ENCODE assay signal across 26 cellular contexts in the genomic region with DNA sequence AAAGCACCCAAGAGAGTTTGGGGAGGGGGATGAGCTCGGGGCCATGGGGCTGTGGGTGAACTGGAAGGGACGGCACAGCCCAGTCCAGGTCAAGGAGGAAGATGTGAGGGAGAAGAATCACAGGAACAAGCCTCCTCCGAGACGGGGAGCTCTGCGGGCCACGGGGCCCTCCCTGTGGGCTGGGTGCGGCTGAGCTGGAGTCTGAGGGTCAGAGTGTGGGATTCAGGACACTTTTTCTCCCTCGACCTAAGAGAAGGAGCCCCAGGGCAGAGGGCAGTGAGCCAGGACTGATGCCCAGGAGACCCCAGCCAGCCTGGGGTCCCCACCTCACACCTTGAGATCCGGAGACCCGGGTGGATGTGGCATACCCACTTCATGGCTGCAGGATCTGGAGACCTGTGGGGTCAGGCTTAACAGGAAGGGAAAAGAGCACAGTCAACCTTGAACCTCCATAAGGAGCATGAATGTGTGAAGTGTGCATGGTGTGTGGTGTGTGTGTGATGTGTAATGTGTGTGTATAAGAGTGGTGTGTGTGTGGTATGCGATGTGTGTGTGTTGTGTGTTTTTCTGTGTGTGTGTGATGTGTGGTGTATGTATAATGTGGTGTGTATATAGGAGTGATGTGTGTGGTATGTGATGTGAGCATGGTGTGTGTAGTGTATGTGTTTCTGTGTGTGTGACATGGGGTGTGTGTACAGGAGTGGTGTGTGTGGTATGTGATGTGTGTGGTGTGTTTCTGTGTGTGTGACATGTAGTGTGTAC.
DNase-seq lines count a peak whose midpoint lies in the region; ATAC-seq and TF ChIP-seq lines count a peak whose summit lies in the region.
"Had no signal": no experiment of that assay in that cellular context is flagged by ENCODE, and none has a peak within 500 bp of the region (broad histone marks: within the 10 kb centered on the region; RNA-seq: fewer than 3 reads in every experiment).

No MANE protein-coding gene starts in this region.

- TF ChIP-seq POLR2A in vagina (IDR thresholded peaks at IDR 0.05), result no peak

- POLR2A ChIA-PET in activated naive CD8-positive, alpha-beta T cell treated with anti-CD3 and anti-CD28 coated beads, Interleukin-2, amount 10 ng/mL, durations not matched to agents 7 days and 5 days (lab: Charles Lee), result no interaction called here

- TF ChIP-seq CTCF in endodermal cell (conservative IDR thresholded peaks at IDR 0.05) (no peak), neural progenitor cell (IDR thresholded peaks at IDR 0.05) (no peak), vagina (IDR thresholded peaks at IDR 0.05) (no peak)

- H3K9me3 Mint-ChIP-seq in activated naive CD8-positive, alpha-beta T cell treated with anti-CD3 and anti-CD28 coated beads, Interleukin-2, amount 10 ng/mL, durations not matched to agents 7 days and 5 days, result no peaks in the 10 kb centered on the region
- H3K9me3 Mint-ChIP-seq in activated naive CD8-positive, alpha-beta T cell treated with anti-CD3 and anti-CD28 coated beads for 36 hours, result peaks cover 4% of the 10 kb centered on the region
- H3K9me3 Mint-ChIP-seq in endodermal cell (no peaks in the 10 kb centered on the region), neural progenitor cell (peaks cover 13% of the 10 kb centered on the region)
- H3K9me3 Mint-ChIP-seq in activated T-helper 17 cell treated with anti-CD3 and anti-CD28 coated beads, Interleukin-2, amount 50 U/mL, for 72 hours, result peaks cover 5% of the 10 kb centered on the region

- no peaks in the 10 kb centered on the region for H3F3A ChIP-seq in neural progenitor cell (ENCODE audit: low read depth)

- H3K27ac Mint-ChIP-seq in activated naive CD8-positive, alpha-beta T cell treated with anti-CD3 and anti-CD28 coated beads, Interleukin-2, amount 10 ng/mL, durations not matched to agents 7 days and 5 days, result peak overlapping the region; percentile 3
- no peak overlapping the region for H3K27ac Mint-ChIP-seq in activated naive CD8-positive, alpha-beta T cell treated with anti-CD3 and anti-CD28 coated beads for 36 hours
- H3K27ac Mint-ChIP-seq in endodermal cell (no peak overlapping the region), neural progenitor cell (peak overlapping the region; percentile 32)
- H3K27ac Mint-ChIP-seq in activated T-helper 17 cell treated with anti-CD3 and anti-CD28 coated beads, Interleukin-2, amount 50 U/mL, for 72 hours, result no peak overlapping the region
- H3K27ac Mint-ChIP-seq: activated naive CD4-positive, alpha-beta T cell treated with anti-CD3 and anti-CD28 coated beads, Interleukin-2, amount 50 U/mL, for 72 hours; activated T-cell treated with anti-CD3 and anti-CD28 coated beads, Interleukin-2, amount 50 U/mL, for 72 hours; CD14-positive monocyte; WTC11 had no signal

- H3K27ac ChIP-seq in endodermal cell (ENCODE audit: low read depth, low read length), result no peak overlapping the region
- H3K27ac ChIP-seq in neural progenitor cell, result no peak overlapping the region
- H3K27ac ChIP-seq in vagina, result no peak overlapping the region
- H3K27ac ChIP-seq: foreskin keratinocyte, hepatocyte had no signal

- WGBS in endodermal cell (ENCODE audit: insufficient coverage in 1 of 2, insufficient read length in 1 of 2), 2 experiments, result 87 to 89% methylated on average over 8 to 11 of the region's 11 CpGs

- ATAC-seq in activated naive CD8-positive, alpha-beta T cell treated with anti-CD3 and anti-CD28 coated beads, Interleukin-2, amount 10 ng/mL, durations not matched to agents 7 days and 5 days (ENCODE audit: low read depth), result no peak
- ATAC-seq in activated T-helper 17 cell treated with anti-CD3 and anti-CD28 coated beads, Interleukin-2, amount 50 U/mL, for 72 hours (replicated peaks), result no peak
- ATAC-seq: activated naive CD4-positive, alpha-beta T cell treated with anti-CD3 and anti-CD28 coated beads, Interleukin-2, amount 50 U/mL, for 72 hours; activated T-cell treated with anti-CD3 and anti-CD28 coated beads, Interleukin-2, amount 50 U/mL, for 72 hours; foreskin keratinocyte; WTC11 had no signal

- no peaks in the 10 kb centered on the region for H3K36me3 Mint-ChIP-seq in activated naive CD8-positive, alpha-beta T cell treated with anti-CD3 and anti-CD28 coated beads, Interleukin-2, amount 10 ng/mL, durations not matched to agents 7 days and 5 days
- no peaks in the 10 kb centered on the region for H3K36me3 Mint-ChIP-seq in activated naive CD8-positive, alpha-beta T cell treated with anti-CD3 and anti-CD28 coated beads for 36 hours
- H3K36me3 Mint-ChIP-seq in endodermal cell (ENCODE audit: low read depth), result no peaks in the 10 kb centered on the region
- H3K36me3 Mint-ChIP-seq in neural progenitor cell, result no peaks in the 10 kb centered on the region
- no peaks in the 10 kb centered on the region for H3K36me3 Mint-ChIP-seq in activated T-helper 17 cell treated with anti-CD3 and anti-CD28 coated beads, Interleukin-2, amount 50 U/mL, for 72 hours (ENCODE audit: low read depth)
- H3K36me3 Mint-ChIP-seq: CD14-positive monocyte, WTC11 had no signal

- H3K36me3 ChIP-seq in endodermal cell (ENCODE audit: control insufficient read depth, insufficient read depth, low read length) (no peaks in the 10 kb centered on the region), neural progenitor cell (no peaks in the 10 kb centered on the region), vagina (no peaks in the 10 kb centered on the region)

- no peaks in the 10 kb centered on the region for H3K79me2 ChIP-seq in neural progenitor cell (ENCODE audit: low read depth)
- H3K79me2 ChIP-seq: hepatocyte had no signal

- no peaks in the 10 kb centered on the region for H3K9me3 ChIP-seq in endodermal cell (ENCODE audit: control insufficient read depth, low read length)
- no peaks in the 10 kb centered on the region for H3K9me3 ChIP-seq in neural progenitor cell (ENCODE audit: low read depth)
- no peaks in the 10 kb centered on the region for H3K9me3 ChIP-seq in vagina

- no peak overlapping the region for H3K4me2 ChIP-seq in neural progenitor cell
- H3K4me2 ChIP-seq: hepatocyte had no signal

- H3K4me1 ChIP-seq in endodermal cell (ENCODE audit: control insufficient read depth, insufficient read depth, low read length) (no peaks in the 10 kb centered on the region), neural progenitor cell (no peaks in the 10 kb centered on the region), vagina (no peaks in the 10 kb centered on the region)
- H3K4me1 ChIP-seq: foreskin keratinocyte had no signal

- H3K27me3 Mint-ChIP-seq in activated naive CD8-positive, alpha-beta T cell treated with anti-CD3 and anti-CD28 coated beads, Interleukin-2, amount 10 ng/mL, durations not matched to agents 7 days and 5 days, result peaks cover 4% of the 10 kb centered on the region
- peaks cover 39% of the 10 kb centered on the region for H3K27me3 Mint-ChIP-seq in activated naive CD8-positive, alpha-beta T cell treated with anti-CD3 and anti-CD28 coated beads for 36 hours
- no peaks in the 10 kb centered on the region for H3K27me3 Mint-ChIP-seq in endodermal cell (ENCODE audit: insufficient read depth)
- peaks cover 3% of the 10 kb centered on the region for H3K27me3 Mint-ChIP-seq in neural progenitor cell (ENCODE audit: insufficient read depth, low read depth)
- H3K27me3 Mint-ChIP-seq in activated T-helper 17 cell treated with anti-CD3 and anti-CD28 coated beads, Interleukin-2, amount 50 U/mL, for 72 hours, result peaks cover 29% of the 10 kb centered on the region

- intact Hi-C loops in vagina (cut with DNase I), result no loop called here

- H4K20me1 ChIP-seq in neural progenitor cell (ENCODE audit: low read depth), result no peaks in the 10 kb centered on the region

- DNase-seq in activated naive CD8-positive, alpha-beta T cell treated with anti-CD3 and anti-CD28 coated beads, Interleukin-2, amount 10 ng/mL, durations not matched to agents 7 days and 5 days, result no peak
- DNase-seq in activated naive CD8-positive, alpha-beta T cell treated with anti-CD3 and anti-CD28 coated beads for 36 hours, result no peak
- peak; percentile 25 for DNase-seq in endodermal cell
- DNase-seq in neural progenitor cell (ENCODE audit: low spot score), result no peak
- peak; percentile 55 to 70 for DNase-seq in vagina (ENCODE audit: extremely low spot score in 2 of 2)
- DNase-seq in NCI-H2196 (lab: John Stamatoyannopoulos, UW; ENCODE audit: unreplicated experiment), result no peak
- DNase-seq in NCI-H146 (lab: John Stamatoyannopoulos, UW), result no peak
- DNase-seq: ACHN; activated T-cell treated with anti-CD3 and anti-CD28 coated beads, Interleukin-2, amount 50 U/mL, for 72 hours; cerebellar nuclear complex; erythroblast; foreskin keratinocyte; HCEC 1CT; KG1; NCI-H2171; NCI-H524 treated with DMSO at 0.1 percent for 48 hours; nucleus accumbens; retina; stimulated activated CD4-positive, alpha-beta T cell treated with anti-CD3 and anti-CD28 coated beads, Interleukin-12 subunit alpha, Interleukin-12 subunit beta, amount 100 ng/mL, for 4 hours; stimulated activated CD4-positive, alpha-beta T cell treated with anti-CD3 and anti-CD28 coated beads, Interleukin-4, amount 100 ng/mL, for 4 hours; trophoblast cell had no signal

- no peak overlapping the region for H2AFZ ChIP-seq in neural progenitor cell (replicated peaks)
- H2AFZ ChIP-seq: hepatocyte had no signal

- H3K27me3 ChIP-seq in endodermal cell (ENCODE audit: control insufficient read depth, insufficient read depth, low read length, poor library complexity, severe bottlenecking) (no peaks in the 10 kb centered on the region), neural progenitor cell (peaks cover 7% of the 10 kb centered on the region), vagina (no peaks in the 10 kb centered on the region)
- H3K27me3 ChIP-seq: foreskin keratinocyte had no signal

- H3K9ac ChIP-seq in endodermal cell (ENCODE audit: extremely low read depth, low read length, poor library complexity, severe bottlenecking) (no peak overlapping the region), neural progenitor cell (no peak overlapping the region)

- no peak overlapping the region for H3K4me3 Mint-ChIP-seq in activated naive CD8-positive, alpha-beta T cell treated with anti-CD3 and anti-CD28 coated beads, Interleukin-2, amount 10 ng/mL, durations not matched to agents 7 days and 5 days
- H3K4me3 Mint-ChIP-seq in activated naive CD8-positive, alpha-beta T cell treated with anti-CD3 and anti-CD28 coated beads for 36 hours, result no peak overlapping the region
- H3K4me3 Mint-ChIP-seq in endodermal cell (no peak overlapping the region), neural progenitor cell (peak overlapping the region; percentile 5)
- no peak overlapping the region for H3K4me3 Mint-ChIP-seq in activated T-helper 17 cell treated with anti-CD3 and anti-CD28 coated beads, Interleukin-2, amount 50 U/mL, for 72 hours
- H3K4me3 Mint-ChIP-seq: activated T-cell treated with anti-CD3 and anti-CD28 coated beads, Interleukin-2, amount 50 U/mL, for 72 hours; CD14-positive monocyte; WTC11 had no signal

- no peak overlapping the region for H3K4me3 ChIP-seq in endodermal cell (ENCODE audit: low read length)
- no peak overlapping the region for H3K4me3 ChIP-seq in neural progenitor cell
- H3K4me3 ChIP-seq in vagina, result no peak overlapping the region
- H3K4me3 ChIP-seq: hepatocyte had no signal

- H3K4me1 Mint-ChIP-seq in activated naive CD8-positive, alpha-beta T cell treated with anti-CD3 and anti-CD28 coated beads, Interleukin-2, amount 10 ng/mL, durations not matched to agents 7 days and 5 days, result no peaks in the 10 kb centered on the region
- no peaks in the 10 kb centered on the region for H3K4me1 Mint-ChIP-seq in activated naive CD8-positive, alpha-beta T cell treated with anti-CD3 and anti-CD28 coated beads for 36 hours
- H3K4me1 Mint-ChIP-seq in endodermal cell (no peaks in the 10 kb centered on the region), neural progenitor cell (no peaks in the 10 kb centered on the region)
- no peaks in the 10 kb centered on the region for H3K4me1 Mint-ChIP-seq in activated T-helper 17 cell treated with anti-CD3 and anti-CD28 coated beads, Interleukin-2, amount 50 U/mL, for 72 hours
- H3K4me1 Mint-ChIP-seq: CD14-positive monocyte, WTC11 had no signal

Comparison
In these comparisons a context has a peak if more than half of its experiments do, and no peak if none do; other contexts are left out.
1. H3K27ac Mint-ChIP-seq: peak in activated naive CD8-positive, alpha-beta T cell treated with anti-CD3 and anti-CD28 coated beads, Interleukin-2, amount 10 ng/mL, durations not matched to agents 7 days and 5 days (single experiment) and neural progenitor cell (single experiment); none in activated naive CD8-positive, alpha-beta T cell treated with anti-CD3 and anti-CD28 coated beads for 36 hours (single experiment), endodermal cell (single experiment) and activated T-helper 17 cell treated with anti-CD3 and anti-CD28 coated beads, Interleukin-2, amount 50 U/mL, for 72 hours (single experiment).
2. DNase-seq: peak in endodermal cell (single experiment) and vagina (2 of 2); none in activated naive CD8-positive, alpha-beta T cell treated with anti-CD3 and anti-CD28 coated beads, Interleukin-2, amount 10 ng/mL, durations not matched to agents 7 days and 5 days (single experiment), activated naive CD8-positive, alpha-beta T cell treated with anti-CD3 and anti-CD28 coated beads for 36 hours (single experiment), neural progenitor cell (single experiment), NCI-H2196 (single experiment) and NCI-H146 (single experiment).